Comparison of ENCODE assay signal across 8 cellular contexts in the genomic region with DNA sequence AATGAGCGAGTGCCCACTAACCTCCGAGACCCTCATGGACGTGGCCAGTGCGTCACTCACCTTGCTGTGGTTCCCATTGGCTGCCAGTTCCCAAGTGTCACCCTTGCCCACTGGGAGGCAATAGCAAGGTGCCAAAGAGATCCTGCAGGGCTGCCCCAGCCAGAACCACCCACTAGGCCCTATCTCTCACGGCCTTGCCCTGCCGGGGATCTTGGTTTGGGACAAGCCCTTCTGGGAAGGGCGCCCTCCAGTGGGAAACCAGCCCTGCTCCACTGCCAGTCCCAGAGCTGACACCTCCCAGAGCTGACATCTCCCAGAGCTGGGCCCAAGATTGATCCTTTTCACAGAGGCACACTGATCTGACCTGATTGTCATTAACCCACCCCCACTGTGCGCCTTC. TPM values are rescaled to one million over a fixed set of nuclear protein-coding genes. Genes with fewer than 3 reads are reported as not detected.
DNase-seq lines count a peak whose midpoint lies in the region; ATAC-seq, FAIRE-seq and TF ChIP-seq lines count a peak whose summit lies in the region.

No MANE protein-coding gene starts in this region.

- ATAC-seq in HG03342 (IDR thresholded peaks at IDR 0.05; ENCODE audit: unreplicated experiment), result no peak

- H3K36me3 Mint-ChIP-seq in osteocyte (ENCODE audit: unreplicated experiment), result no peaks in the 10 kb centered on the region

- TF ChIP-seq CTCF in GM06990 (IDR thresholded peaks at IDR 0.05; ENCODE audit: insufficient read depth, low read length, poor library complexity, severe bottlenecking) (peak; percentile 51), choroid plexus epithelial cell (conservative IDR thresholded peaks at IDR 0.05; ENCODE audit: low read depth, low read length) (peak; percentile 71), osteocyte (IDR thresholded peaks at IDR 0.05) (peak; percentile 47)

- no peak for FAIRE-seq in RCC 7860 (lab: Jason Lieb, UNC)
- no peak for FAIRE-seq in GM12892 (lab: Jason Lieb, UNC)

- DNase-seq in GM06990 (ENCODE audit: extremely low read depth, insufficient read length) (no peak), NCI-H1694 treated with DMSO at 0.1 percent for 48 hours (lab: John Stamatoyannopoulos, UW) (peak; percentile 44), choroid plexus epithelial cell (ENCODE audit: low read depth) (peak; percentile 38), osteocyte (ENCODE audit: extremely low spot score, unreplicated experiment) (no peak), germinal center (ENCODE audit: low spot score) (no peak), RCC 7860 (ENCODE audit: low spot score) (no peak), GM12892 (ENCODE audit: insufficient read length) (no peak)

- TF ChIP-seq POLR2A in GM12892 (IDR thresholded peaks at IDR 0.05; ENCODE audit: low read depth, low read length), result no peak

- no peak overlapping the region for H3K4me3 ChIP-seq in GM06990 (replicated peaks; ENCODE audit: low read depth, low read length)
- H3K4me3 ChIP-seq in choroid plexus epithelial cell (ENCODE audit: low read depth, low read length), result no peak overlapping the region

- H3K9me3 Mint-ChIP-seq in osteocyte (ENCODE audit: unreplicated experiment), result no peaks in the 10 kb centered on the region

- H3K27me3 ChIP-seq in GM06990 (replicated peaks; ENCODE audit: control insufficient read depth, insufficient read depth, low read length), result peaks cover 3% of the 10 kb centered on the region

- peaks cover 53% of the 10 kb centered on the region for H3K4me1 Mint-ChIP-seq in osteocyte (ENCODE audit: unreplicated experiment)

- no peak overlapping the region for H3K4me3 Mint-ChIP-seq in osteocyte (ENCODE audit: unreplicated experiment)

- H3K27me3 Mint-ChIP-seq in osteocyte (ENCODE audit: unreplicated experiment), result no peaks in the 10 kb centered on the region

- no peak overlapping the region for H3K27ac Mint-ChIP-seq in osteocyte (ENCODE audit: unreplicated experiment)

- no peaks in the 10 kb centered on the region for H3K36me3 ChIP-seq in GM06990 (ENCODE audit: control insufficient read depth, insufficient read depth, low read length)

RNA-seq across cellular contexts. Expression of gene SELENON, which starts 2.1 kb away (rescaled TPM):
- 126 and 129 TPM in 2 replicates for total RNA-seq in osteocyte
- 0.89 TPM for polyA plus RNA-seq in GM12892 (2012; ENCODE audit: missing spikeins)

RNA-seq across cellular contexts. Expression of gene MTFR1L, which starts 21.8 kb away (rescaled TPM):
- total RNA-seq in osteocyte, result 70.6 and 76.8 TPM in 2 replicates
- polyA plus RNA-seq in GM12892 (2012; ENCODE audit: missing spikeins), result 35.9 TPM

Comparison
In these comparisons a context has a peak if more than half of its experiments do, and no peak if none do; other contexts are left out.
1. DNase-seq: peak in NCI-H1694 treated with DMSO at 0.1 percent for 48 hours (single experiment) and choroid plexus epithelial cell (single experiment); none in GM06990 (single experiment), osteocyte (single experiment), germinal center (single experiment), RCC 7860 (single experiment) and GM12892 (single experiment).
2. Peak in every context shown above with its lines, with median percentiles within 50 percentile points of each other: CTCF ChIP-seq.